Comparison of ENCODE assay signal across 11 cellular contexts in genomic region chr2:173090973-173091660, GRCh38. TPM values are rescaled to one million over a fixed set of nuclear protein-coding genes. Genes with fewer than 3 reads are reported as not detected.
DNase-seq lines count a peak whose midpoint lies in the region; ATAC-seq and TF ChIP-seq lines count a peak whose summit lies in the region.
"Had no signal": no experiment of that assay in that cellular context is flagged by ENCODE, and none has a peak within 500 bp of the region (broad histone marks: within the 10 kb centered on the region; RNA-seq: fewer than 3 reads in every experiment).

No MANE protein-coding gene starts in this region.

- H3K9me3 ChIP-seq in HCT116 (ENCODE audit: control insufficient read depth in 1 of 2, insufficient read depth in 1 of 2, low read depth in 1 of 2, low read length in 2 of 2): no peaks in the 10 kb centered on the region
- H3K9me3 ChIP-seq in mammary epithelial cell (replicated peaks; ENCODE audit: insufficient read depth, low read length): no peaks in the 10 kb centered on the region
- no peaks in the 10 kb centered on the region for H3K9me3 ChIP-seq in thoracic aorta

- DNase-seq in HCT116 (ENCODE audit: low read depth, low spot score) (no peak), mammary epithelial cell (no peak), thoracic aorta (ENCODE audit: low spot score) (no peak), mesenteric fat pad (ENCODE audit: low spot score) (no peak)
- no peak for DNase-seq in activated CD4-positive, alpha-beta memory T cell treated with anti-CD3 and anti-CD28 coated beads, Interleukin-2, amount 10 ng/mL, durations not matched to agents 7 days and 5 days
- DNase-seq in activated CD4-positive, alpha-beta T cell treated with anti-CD3 and anti-CD28 coated beads for 1 hour: no peak
- DNase-seq: activated CD8-positive, alpha-beta memory T cell treated with anti-CD3 and anti-CD28 coated beads, Interleukin-2, amount 50 U/mL, for 48 hours; NCI-H187; SIG-M5 had no signal

- TF ChIP-seq POLR2A in HCT116 (IDR thresholded peaks at IDR 0.05; ENCODE audit: borderline replicate concordance, extremely low read depth, insufficient read depth, insufficient read length): no peak

- H3K4me2 ChIP-seq in HCT116 (ENCODE audit: low read length): no peak overlapping the region
- H3K4me2 ChIP-seq in mammary epithelial cell (ENCODE audit: insufficient read depth, low read depth, low read length): peak overlapping the region; percentile 58

- H2AFZ ChIP-seq in HCT116 (ENCODE audit: low read depth, low read length, poor library complexity, severe bottlenecking) (no peak overlapping the region), mammary epithelial cell (ENCODE audit: low read depth, low read length) (no peak overlapping the region)

- TF ChIP-seq CTCF in HCT116 (IDR thresholded peaks at IDR 0.05 in 2 of 3, conservative IDR thresholded peaks at IDR 0.05 in 1 of 3; ENCODE audit: borderline replicate concordance in 1 of 3, insufficient read depth in 1 of 3, low read depth in 2 of 3, low read length in 2 of 3) (peak in 2 of 3 experiments; percentile 38 to 39; a peak in 4 of 6 replicates), mammary epithelial cell (conservative IDR thresholded peaks at IDR 0.05 in 1 of 2, IDR thresholded peaks at IDR 0.05 in 1 of 2; ENCODE audit: extremely low read depth in 1 of 2, insufficient read depth in 1 of 2, low read depth in 1 of 2, low read length in 2 of 2) (peak in 1 of 2 donors; percentile 33), thoracic aorta (IDR thresholded peaks at IDR 0.05) (no peak)

- H4K20me1 ChIP-seq in HCT116 (ENCODE audit: insufficient read depth) (no peaks in the 10 kb centered on the region), mammary epithelial cell (ENCODE audit: insufficient read depth, low read length) (no peaks in the 10 kb centered on the region)

- H3K4me1 Mint-ChIP-seq in activated CD4-positive, alpha-beta memory T cell treated with anti-CD3 and anti-CD28 coated beads, Interleukin-2, amount 10 ng/mL, durations not matched to agents 7 days and 5 days: no peaks in the 10 kb centered on the region

- H3K79me2 ChIP-seq in HCT116 (ENCODE audit: insufficient read depth, low read length): peaks cover 57% of the 10 kb centered on the region
- peaks cover 87% of the 10 kb centered on the region for H3K79me2 ChIP-seq in mammary epithelial cell (ENCODE audit: insufficient read depth, low read length)

- no peak overlapping the region for H3K9ac ChIP-seq in HCT116 (ENCODE audit: low read length)
- H3K9ac ChIP-seq in mammary epithelial cell (ENCODE audit: insufficient read depth, low read length): no peak overlapping the region

- POLR2A ChIA-PET in HCT116 (lab: Charles Lee): no interaction called here
- POLR2A ChIA-PET in activated CD4-positive, alpha-beta memory T cell treated with anti-CD3 and anti-CD28 coated beads, Interleukin-2, amount 10 ng/mL, durations not matched to agents 7 days and 5 days (lab: Charles Lee): interaction anchor here (0.6 to 1.2 kb wide), 2 partner anchors 65 to 276 kb away, joined by 3 read pairs; no protein-coding TSS in a partner anchor

- intact Hi-C loops in HCT116 (cut with micrococcal nuclease) (no loop called here), mammary epithelial cell (cut with micrococcal nuclease) (loop anchor here (5.0 kb wide), 1 partner anchor 121 kb away; no protein-coding TSS in a partner anchor)

- RAD21 ChIA-PET in HCT116 (lab: Charles Lee; ENCODE audit: low non-redundant PET in 1 of 2, low total read pairs in 2 of 2, uncharacterized antibody in 2 of 2, unreplicated experiment in 2 of 2): interaction anchor here in 1 of 2 experiments (0.7 to 1.4 kb wide), 2 partner anchors 64 to 119 kb away, joined by 3 read pairs; no protein-coding TSS in a partner anchor

- H3K9me2 ChIP-seq in HCT116 (ENCODE audit: insufficient read depth): no peaks in the 10 kb centered on the region

- peaks cover 6% of the 10 kb centered on the region for H3K27me3 Mint-ChIP-seq in activated CD4-positive, alpha-beta memory T cell treated with anti-CD3 and anti-CD28 coated beads, Interleukin-2, amount 10 ng/mL, durations not matched to agents 7 days and 5 days

- CTCF ChIA-PET in HCT116 (lab: Charles Lee) (interaction anchor here (1.1 kb wide), 1 partner anchor 8 kb away, joined by 3 read pairs; no protein-coding TSS in a partner anchor), mammary epithelial cell (lab: Charles Lee; ENCODE audit: low non-redundant PET) (interaction anchor here (0.6 kb wide), 2 partner anchors 46 to 1250 kb away, joined by 4 to 8 read pairs; no protein-coding TSS in a partner anchor)
- CTCF ChIA-PET in activated CD4-positive, alpha-beta memory T cell treated with anti-CD3 and anti-CD28 coated beads, Interleukin-2, amount 10 ng/mL, durations not matched to agents 7 days and 5 days (lab: Charles Lee): interaction anchor here (0.9 to 1.7 kb wide), 4 partner anchors 13 to 119 kb away, joined by 3 to 7 read pairs (median 4); no protein-coding TSS in a partner anchor

- ATAC-seq in HCT116: 0 out of 2 replicates have a peak, but pooled peaks have one; percentile 38
- peak; percentile 40 for ATAC-seq in thoracic aorta (ENCODE audit: insufficient number of reproducible peaks, low FRiP score, low read depth)
- ATAC-seq in GM19463 (IDR thresholded peaks at IDR 0.05; ENCODE audit: unreplicated experiment): no peak

- TF ChIP-seq RAD21 in HCT116 (IDR thresholded peaks at IDR 0.05; ENCODE audit: low read depth): peak; percentile 27; the same call in 1 of the 2 replicates

- H3K36me3 ChIP-seq in HCT116 (ENCODE audit: control insufficient read depth in 1 of 2, insufficient read depth in 2 of 2, low read length in 2 of 2) (no peaks in the 10 kb centered on the region), mammary epithelial cell (ENCODE audit: insufficient read depth, low read length) (peaks cover 10% of the 10 kb centered on the region), thoracic aorta (no peaks in the 10 kb centered on the region)

- dilution Hi-C loops in mammary epithelial cell (cut with HindIII; ENCODE audit: low sequenced_read_pairs): no loop called here

- no peaks in the 10 kb centered on the region for H3K4me1 ChIP-seq in HCT116 (ENCODE audit: control insufficient read depth in 1 of 2, insufficient read depth in 2 of 2, low read length in 2 of 2)
- H3K4me1 ChIP-seq in mammary epithelial cell (ENCODE audit: insufficient read depth, low read length): peaks cover 19% of the 10 kb centered on the region
- H3K4me1 ChIP-seq in thoracic aorta (ENCODE audit: control insufficient read depth in 1 of 2, low read depth in 2 of 2): peaks cover 24 to 81% of the 10 kb centered on the region in 2 donors

- H3K27me3 ChIP-seq in HCT116 (ENCODE audit: insufficient read depth, low read length) (no peaks in the 10 kb centered on the region), mammary epithelial cell (ENCODE audit: insufficient read depth, low read length) (no peaks in the 10 kb centered on the region), layer of hippocampus (ENCODE audit: control insufficient read depth, insufficient read depth, low read length) (no peaks in the 10 kb centered on the region), thoracic aorta (replicated peaks; ENCODE audit: insufficient read depth) (no peaks in the 10 kb centered on the region)

- no peak overlapping the region for H3K4me3 Mint-ChIP-seq in activated CD4-positive, alpha-beta memory T cell treated with anti-CD3 and anti-CD28 coated beads, Interleukin-2, amount 10 ng/mL, durations not matched to agents 7 days and 5 days

- in situ Hi-C loops in mammary epithelial cell (cut with MboI; ENCODE audit: low sequenced_read_pairs in 2 of 2): no loop called here

- H3K27ac ChIP-seq in HCT116 (ENCODE audit: low read depth, low read length): no peak overlapping the region
- H3K27ac ChIP-seq in mammary epithelial cell (ENCODE audit: insufficient read depth, low read depth, low read length): peak overlapping the region; percentile 40
- peak overlapping the region; percentile 27 for H3K27ac ChIP-seq in layer of hippocampus (ENCODE audit: low read depth, low read length)
- H3K27ac ChIP-seq in thoracic aorta: peak overlapping the region; percentile 58 to 78

- BruUV-seq in HCT116 (replicated peaks; lab: Mats Ljungman, UMichigan) (no TSS peak), mammary epithelial cell (replicated peaks; lab: Mats Ljungman, UMichigan) (no TSS peak)

- H3K4me3 ChIP-seq in HCT116 (replicated peaks in 1 of 2; ENCODE audit: low read depth in 1 of 2, low read length in 2 of 2): no peak overlapping the region
- H3K4me3 ChIP-seq in mammary epithelial cell (replicated peaks in 1 of 3; ENCODE audit: insufficient read depth in 1 of 3, low read depth in 2 of 3, low read length in 3 of 3): no peak overlapping the region
- peak overlapping the region; percentile 40 for H3K4me3 ChIP-seq in thoracic aorta

- WGBS in mammary epithelial cell (ENCODE audit: low coverage, missing lambda C conversion rate): 77% methylated on average over 10 of the region's 10 CpGs

- peaks cover 5% of the 10 kb centered on the region for H3K36me3 Mint-ChIP-seq in activated CD4-positive, alpha-beta memory T cell treated with anti-CD3 and anti-CD28 coated beads, Interleukin-2, amount 10 ng/mL, durations not matched to agents 7 days and 5 days (ENCODE audit: low read depth)

- H3K9me3 Mint-ChIP-seq in activated CD4-positive, alpha-beta memory T cell treated with anti-CD3 and anti-CD28 coated beads, Interleukin-2, amount 10 ng/mL, durations not matched to agents 7 days and 5 days: no peaks in the 10 kb centered on the region

- no peak overlapping the region for H3K27ac Mint-ChIP-seq in activated CD4-positive, alpha-beta memory T cell treated with anti-CD3 and anti-CD28 coated beads, Interleukin-2, amount 10 ng/mL, durations not matched to agents 7 days and 5 days

TF ChIP-seq in HCT116, 20 proteins besides CTCF, POLR2A, EP300 and RAD21 (continues in another document):
- TF ChIP-seq ATF3 (IDR thresholded peaks at IDR 0.05) (no peak), JUND (IDR thresholded peaks at IDR 0.05) (no peak), EZH2 (IDR thresholded peaks at IDR 0.05) (no peak), MAX (IDR thresholded peaks at IDR 0.05) (no peak), TCF7L2 (IDR thresholded peaks at IDR 0.05; ENCODE audit: borderline replicate concordance, extremely low read depth, insufficient read depth, insufficient read length) (no peak)

RNA-seq across cellular contexts. Expression of gene MAP3K20, which starts 15.5 kb away (rescaled TPM):
- total RNA-seq in HCT116 (2021; ENCODE audit: unreplicated experiment) (40.0 TPM), mammary epithelial cell (100 to 1,000 TPM in 1 of 2 donors, 10 to 100 TPM in 1; 31.8 to 109 TPM), thoracic aorta (10 to 100 TPM; 45.9 to 79.6 TPM), mesenteric fat pad (71.8 TPM)
- 15.1 and 19.0 TPM in 2 replicates for polyA plus RNA-seq in HCT116 (2012)
- 39.0 TPM for polyA plus RNA-seq in mammary epithelial cell
- 48.2 TPM for polyA minus RNA-seq in mammary epithelial cell
- total RNA-seq in activated CD4-positive, alpha-beta memory T cell treated with anti-CD3 and anti-CD28 coated beads, Interleukin-2, amount 10 ng/mL, durations not matched to agents 7 days and 5 days: 10 to 100 TPM; 13.7 to 15.2 TPM
